ENCODE assay signal across 18 cellular contexts in the genomic region with DNA sequence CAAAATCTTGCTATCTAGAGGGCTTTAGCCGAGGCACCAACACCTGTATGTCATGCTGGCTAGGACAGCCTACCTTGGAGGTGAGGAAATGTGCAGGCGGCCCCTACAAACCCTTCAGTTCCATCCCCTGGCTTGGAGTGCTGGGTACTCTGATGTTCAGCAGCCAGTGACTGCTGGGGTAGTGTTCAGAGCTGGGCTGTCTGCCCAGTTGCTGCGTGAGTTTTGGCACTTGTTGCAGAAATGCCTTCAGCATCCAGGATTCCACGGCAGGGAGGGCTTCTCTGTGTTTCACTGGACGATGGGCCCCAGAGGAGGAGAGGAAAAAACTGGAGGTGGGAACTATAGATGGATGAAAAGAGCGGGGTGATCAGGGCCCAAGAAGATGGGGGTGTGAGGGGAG. TPM values are rescaled to one million over a fixed set of nuclear protein-coding genes. Genes with fewer than 3 reads are reported as not detected.
DNase-seq lines count a peak whose midpoint lies in the region; ATAC-seq and TF ChIP-seq lines count a peak whose summit lies in the region.
"Had no signal": no experiment of that assay in that cellular context is flagged by ENCODE, and none has a peak within 500 bp of the region (broad histone marks: within the 10 kb centered on the region; RNA-seq: fewer than 3 reads in every experiment).

No MANE protein-coding gene starts in this region.

- H3K4me3 ChIP-seq in gastrocnemius medialis: no peak overlapping the region
- H3K4me3 ChIP-seq: mucosa of descending colon, prostate gland had no signal

- H3K4me3 Mint-ChIP-seq in brain: peak overlapping the region in 2 of 5 experiments; percentile 8 to 48
- H3K4me3 Mint-ChIP-seq: activated naive CD8-positive, alpha-beta T cell treated with anti-CD3 and anti-CD28 coated beads for 36 hours; immature natural killer cell had no signal

- H3K4me1 Mint-ChIP-seq in brain: peaks cover 5% of the 10 kb centered on the region
- H3K4me1 Mint-ChIP-seq: activated naive CD8-positive, alpha-beta T cell treated with anti-CD3 and anti-CD28 coated beads for 36 hours; immature natural killer cell had no signal

- in situ Hi-C loops in gastrocnemius medialis (cut with MboI; ENCODE audit: low sequenced_read_pairs in 4 of 4): no loop called here

- no peaks in the 10 kb centered on the region for H3K9me3 Mint-ChIP-seq in brain
- H3K9me3 Mint-ChIP-seq: activated naive CD8-positive, alpha-beta T cell treated with anti-CD3 and anti-CD28 coated beads for 36 hours; immature natural killer cell had no signal

- no peak for TF ChIP-seq POLR2A in gastrocnemius medialis (IDR thresholded peaks at IDR 0.05)

- no peak overlapping the region for H3K27ac ChIP-seq in gastrocnemius medialis
- H3K27ac ChIP-seq: C4-2B, prostate gland had no signal

- TF ChIP-seq CTCF in brain (conservative IDR thresholded peaks at IDR 0.05): no peak
- no peak for TF ChIP-seq CTCF in gastrocnemius medialis (IDR thresholded peaks at IDR 0.05 in 4 of 5, conservative IDR thresholded peaks at IDR 0.05 in 1 of 5)

- ATAC-seq in left cardiac atrium: peak; percentile 71 to 84
- ATAC-seq in gastrocnemius medialis: no peak
- ATAC-seq in HG03139 (IDR thresholded peaks at IDR 0.05; ENCODE audit: unreplicated experiment): no peak
- ATAC-seq: mucosa of descending colon had no signal

- peaks cover 0 to 22% of the 10 kb centered on the region in 2 donors for H3K36me3 ChIP-seq in gastrocnemius medialis

- H3K4me1 ChIP-seq in gastrocnemius medialis: no peaks in the 10 kb centered on the region
- H3K4me1 ChIP-seq: prostate gland had no signal

- DNase-seq in EH (ENCODE audit: low read depth): peak; percentile 38
- DNase-seq in left cardiac atrium: peak; percentile 53
- peak; percentile 85 for DNase-seq in pons (ENCODE audit: low spot score)
- DNase-seq in gastrocnemius medialis: no peak
- no peak for DNase-seq in stimulated activated CD4-positive, alpha-beta T cell treated with anti-CD3 and anti-CD28 coated beads, Interleukin-4, amount 100 ng/mL, for 1 hour
- DNase-seq in NCI-H128 (lab: John Stamatoyannopoulos, UW; ENCODE audit: unreplicated experiment): no peak
- DNase-seq: activated CD4-positive, alpha-beta T cell treated with anti-CD3 and anti-CD28 coated beads for 48 hours; activated naive CD8-positive, alpha-beta T cell treated with anti-CD3 and anti-CD28 coated beads for 36 hours; immature natural killer cell; Karpas-422; mucosa of descending colon; NCI-H146; SHP77; stimulated activated CD4-positive, alpha-beta T cell treated with anti-CD3 and anti-CD28 coated beads, Interleukin-15, amount 100 ng/mL, for 24 hours had no signal

- H3K27ac Mint-ChIP-seq in brain: peak overlapping the region in 4 of 5 experiments; percentile 60 to 87 (median 79)
- H3K27ac Mint-ChIP-seq: activated naive CD8-positive, alpha-beta T cell treated with anti-CD3 and anti-CD28 coated beads for 36 hours; immature natural killer cell had no signal

- H3K27me3 Mint-ChIP-seq in brain: no peaks in the 10 kb centered on the region
- H3K27me3 Mint-ChIP-seq: activated naive CD8-positive, alpha-beta T cell treated with anti-CD3 and anti-CD28 coated beads for 36 hours had no signal

- peaks cover 31% of the 10 kb centered on the region for H3K36me3 Mint-ChIP-seq in brain

- no peaks in the 10 kb centered on the region for H3K27me3 ChIP-seq in gastrocnemius medialis

- intact Hi-C loops in left cardiac atrium (cut with DNase I): no loop called here
- intact Hi-C loops in gastrocnemius medialis (cut with DNase I; ENCODE audit: low total_unique reads): no loop called here

- H3K9me3 ChIP-seq in gastrocnemius medialis: no peaks in the 10 kb centered on the region
- H3K9me3 ChIP-seq: mucosa of descending colon, prostate gland had no signal

RNA-seq across cellular contexts. Expression of a gene that starts 10.4 kb away (rescaled TPM):
- 56.7 TPM for polyA plus RNA-seq in brain (ENCODE audit: insufficient read depth, low read depth, low replicate concordance)
- 10 to 100 TPM; 17.2 to 18.4 TPM for total RNA-seq in left cardiac atrium
- 10 to 100 TPM; 12.7 to 23.8 (median 13.5) TPM for total RNA-seq in gastrocnemius medialis

RNA-seq across cellular contexts. Expression of a gene that starts 10.6 kb away (rescaled TPM):
- polyA plus RNA-seq in brain (ENCODE audit: insufficient read depth, low read depth, low replicate concordance): 78.8 TPM
- total RNA-seq in left cardiac atrium: 100 to 1,000 TPM in 1 of 2 donors, 10 to 100 TPM in 1; 85.6 to 113 TPM
- total RNA-seq in gastrocnemius medialis: 10 to 100 TPM; 68.9 to 84.6 (median 78.5) TPM

RNA-seq across cellular contexts. Expression of a gene that starts 35.8 kb away (rescaled TPM):
- polyA plus RNA-seq in brain (ENCODE audit: insufficient read depth, low read depth, low replicate concordance): 51.8 TPM
- total RNA-seq in left cardiac atrium (10 to 100 TPM; 23.0 to 26.6 TPM), gastrocnemius medialis (10 to 100 TPM in 3 of 4 donors, 1 to 10 TPM in 1; 7.1 to 18.1 (median 14.3) TPM)

RNA-seq across cellular contexts. Expression of a gene that starts 36.2 kb away (rescaled TPM):
- 98.1 TPM for polyA plus RNA-seq in brain (ENCODE audit: insufficient read depth, low read depth, low replicate concordance)
- total RNA-seq in left cardiac atrium: 10 to 100 TPM; 21.2 to 27.7 TPM
- total RNA-seq in gastrocnemius medialis: 10 to 100 TPM; 25.1 to 42.4 (median 34.3) TPM

RNA-seq across cellular contexts. Expression of a gene that starts 53.9 kb away (rescaled TPM):
- polyA plus RNA-seq in brain (ENCODE audit: insufficient read depth, low read depth, low replicate concordance): 50.9 TPM
- total RNA-seq in left cardiac atrium (10 to 100 TPM; 17.6 to 21.7 TPM), gastrocnemius medialis (10 to 100 TPM; 10.9 to 30.4 (median 26.1) TPM)

Comparison
In these comparisons a context has a peak if more than half of its experiments do, and no peak if none do; other contexts are left out.
1. DNase-seq: peak in EH (single experiment), left cardiac atrium (single experiment) and pons (single experiment); none in gastrocnemius medialis (0 of 2), stimulated activated CD4-positive, alpha-beta T cell treated with anti-CD3 and anti-CD28 coated beads, Interleukin-4, amount 100 ng/mL, for 1 hour (single experiment) and NCI-H128 (single experiment).
2. ATAC-seq: peak in left cardiac atrium (2 of 2); none in gastrocnemius medialis (0 of 2) and HG03139 (single experiment).